ENCODE assay signal across 1 cellular context in genomic region chr3:52829906-52830463, GRCh38.
TF ChIP-seq lines count a peak whose summit lies in the region.

No MANE protein-coding gene starts in this region.

TF ChIP-seq in WTC11, 78 proteins besides CTCF, POLR2A, EP300 and RAD21 (continued from another document):
- TF ChIP-seq ATF6 (CRISPR knock-in tag; IDR thresholded peaks at IDR 0.05) = no peak
TF ChIP-seq in WTC11: peak in this region for 0.
